In genomic region chr16:2704983-2705275, GRCh38 we compare ENCODE assay signal across 19 cellular contexts. TPM values are rescaled to one million over a fixed set of nuclear protein-coding genes. Genes with fewer than 3 reads are reported as not detected.
DNase-seq lines count a peak whose midpoint lies in the region; ATAC-seq and TF ChIP-seq lines count a peak whose summit lies in the region.
"Had no signal": no experiment of that assay in that cellular context is flagged by ENCODE, and none has a peak within 500 bp of the region (broad histone marks: within the 10 kb centered on the region; RNA-seq: fewer than 3 reads in every experiment).

No MANE protein-coding gene starts in this region.

- TF ChIP-seq RAD21 in IMR-90 (IDR thresholded peaks at IDR 0.05; ENCODE audit: low read length), result no peak

- H2BK20ac ChIP-seq in IMR-90 (ENCODE audit: low read depth, low read length), result no peak overlapping the region

- no peaks in the 10 kb centered on the region for H3K9me3 Mint-ChIP-seq in natural killer cell treated with Interleukin-12 subunit alpha and Interleukin-12 subunit beta and Interleukin-15 and Interleukin-18, amount 100 ng/mL, for 72 hours
- H3K9me3 Mint-ChIP-seq: CD4-positive, CD25-positive, alpha-beta regulatory T cell; CD8-positive, alpha-beta T cell had no signal

- H3K4me1 Mint-ChIP-seq in natural killer cell treated with Interleukin-12 subunit alpha and Interleukin-12 subunit beta and Interleukin-15 and Interleukin-18, amount 100 ng/mL, for 72 hours (ENCODE audit: low read depth in 2 of 2), result no peaks in the 10 kb centered on the region
- H3K4me1 Mint-ChIP-seq: CD4-positive, CD25-positive, alpha-beta regulatory T cell had no signal

- H3K79me1 ChIP-seq in IMR-90 (ENCODE audit: low read depth in 1 of 2, low read length in 2 of 2), result peaks cover 0 to 8% of the 10 kb centered on the region in 2 experiments; a peak in 1 of 4 replicates

- H2AK5ac ChIP-seq in IMR-90 (ENCODE audit: low read depth, low read length), result no peak overlapping the region

- H2BK15ac ChIP-seq in IMR-90 (ENCODE audit: low read depth, low read length), result no peak overlapping the region

- no peak overlapping the region for H3K56ac ChIP-seq in IMR-90 (ENCODE audit: extremely low read depth, insufficient read depth, low read length)

- dilution Hi-C loops in IMR-90 (cut with HindIII; ENCODE audit: low sequenced_read_pairs, unreplicated experiment), result no loop called here

- TF ChIP-seq CTCF in IMR-90 (conservative IDR thresholded peaks at IDR 0.05; ENCODE audit: low read depth, low read length) (no peak), upper lobe of left lung (IDR thresholded peaks at IDR 0.05) (no peak)

- H4K8ac ChIP-seq in IMR-90 (ENCODE audit: low read depth in 2 of 2, low read length in 2 of 2), result no peak overlapping the region

- H3K27ac ChIP-seq in BLaER1, result no peak overlapping the region
- no peak overlapping the region for H3K27ac ChIP-seq in IMR-90 (ENCODE audit: insufficient read depth, low read length)
- no peak overlapping the region for H3K27ac ChIP-seq in upper lobe of left lung
- H3K27ac ChIP-seq: A549, GM23248 had no signal

- no peak overlapping the region for H3K18ac ChIP-seq in IMR-90 (ENCODE audit: low read depth, low read length)

- H3K23ac ChIP-seq in IMR-90 (ENCODE audit: low read depth, low read length), result no peak overlapping the region

- CTCF ChIA-PET in IMR-90 (lab: Yijun Ruan, JAX), result no interaction called here

- no peak overlapping the region for H2AFZ ChIP-seq in IMR-90 (replicated peaks; ENCODE audit: low read length, poor library complexity)
- H2AFZ ChIP-seq: GM23248 had no signal

- intact Hi-C loops in Right ventricle myocardium inferior (cut with DNase I), result no loop called here
- intact Hi-C loops in Right ventricle myocardium superior (cut with DNase I), result no loop called here
- intact Hi-C loops in IMR-90 (cut with micrococcal nuclease), result no loop called here

- no peaks in the 10 kb centered on the region for H3K27me3 ChIP-seq in BLaER1
- no peaks in the 10 kb centered on the region for H3K27me3 ChIP-seq in IMR-90 (ENCODE audit: control insufficient read depth, insufficient read depth, low read length)
- no peaks in the 10 kb centered on the region for H3K27me3 ChIP-seq in upper lobe of left lung
- H3K27me3 ChIP-seq: BE2C had no signal

- no peaks in the 10 kb centered on the region for H3K36me3 Mint-ChIP-seq in natural killer cell treated with Interleukin-12 subunit alpha and Interleukin-12 subunit beta and Interleukin-15 and Interleukin-18, amount 100 ng/mL, for 72 hours

- TF ChIP-seq EP300 in upper lobe of left lung (IDR thresholded peaks at IDR 0.05), result no peak

- no peak for ATAC-seq in Right ventricle myocardium inferior
- ATAC-seq in Right ventricle myocardium superior (ENCODE audit: poor library complexity), result no peak
- ATAC-seq in IMR-90 (ENCODE audit: low read depth), result no peak
- no peak for ATAC-seq in upper lobe of left lung (ENCODE audit: low FRiP score in 2 of 2)
- ATAC-seq in natural killer cell treated with Interleukin-12 subunit alpha and Interleukin-12 subunit beta and Interleukin-15 and Interleukin-18, amount 100 ng/mL, for 72 hours, result no peak
- ATAC-seq: A549; CD8-positive, alpha-beta T cell had no signal

- BruUV-seq in IMR-90 (replicated peaks; lab: Mats Ljungman, UMichigan), result no TSS peak

- H2BK120ac ChIP-seq in IMR-90 (ENCODE audit: low read depth, low read length), result no peak overlapping the region

- 95% methylated on average over 8 of the region's 14 CpGs; no CpG with 5 or more reads in 1 of the 2 experiments for WGBS in IMR-90 (ENCODE audit: extremely low coverage in 2 of 2, insufficient read length in 1 of 2), 2 experiments
- 95 to 100% methylated on average over 4 to 14 of the region's 14 CpGs for WGBS in upper lobe of left lung, 2 donors

- no peak overlapping the region for H3K4me3 ChIP-seq in BLaER1
- H3K4me3 ChIP-seq in IMR-90 (ENCODE audit: insufficient read depth, low read depth, low read length), result no peak overlapping the region
- no peak overlapping the region for H3K4me3 ChIP-seq in upper lobe of left lung
- H3K4me3 ChIP-seq: A549, GM23248 had no signal

- H3K4me2 ChIP-seq in BLaER1, result peak overlapping the region; percentile 97
- no peak overlapping the region for H3K4me2 ChIP-seq in IMR-90 (ENCODE audit: low read depth, low read length)
- H3K4me2 ChIP-seq: A549 had no signal

- H3K36me3 ChIP-seq in BLaER1 (peaks cover 76% of the 10 kb centered on the region), IMR-90 (ENCODE audit: control insufficient read depth, insufficient read depth, low read length) (peaks cover 56% of the 10 kb centered on the region), upper lobe of left lung (peaks cover 33 to 98% (median 87%) of the 10 kb centered on the region in 4 donors)

- TF ChIP-seq POLR2A in IMR-90 (IDR thresholded peaks at IDR 0.05; ENCODE audit: low read depth, low read length) (no peak), upper lobe of left lung (IDR thresholded peaks at IDR 0.05) (no peak)

- H4K91ac ChIP-seq in IMR-90 (ENCODE audit: insufficient read depth, low read depth, low read length), result no peak overlapping the region

- H3K27ac Mint-ChIP-seq in natural killer cell treated with Interleukin-12 subunit alpha and Interleukin-12 subunit beta and Interleukin-15 and Interleukin-18, amount 100 ng/mL, for 72 hours, result no peak overlapping the region
- H3K27ac Mint-ChIP-seq: CD4-positive, CD25-positive, alpha-beta regulatory T cell; CD8-positive, alpha-beta T cell had no signal

- H3K9ac ChIP-seq in BLaER1 (no peak overlapping the region), IMR-90 (ENCODE audit: low read depth, low read length) (no peak overlapping the region)
- H3K9ac ChIP-seq: GM23248 had no signal

- POLR2A ChIA-PET in IMR-90 (lab: Charles Lee; ENCODE audit: unreplicated experiment), result no interaction called here

- peak overlapping the region; percentile 55 for H2AK9ac ChIP-seq in IMR-90 (replicated peaks; ENCODE audit: low read depth, low read length, poor library complexity)

- no peak overlapping the region for H3K4me3 Mint-ChIP-seq in natural killer cell treated with Interleukin-12 subunit alpha and Interleukin-12 subunit beta and Interleukin-15 and Interleukin-18, amount 100 ng/mL, for 72 hours
- H3K4me3 Mint-ChIP-seq: CD4-positive, CD25-positive, alpha-beta regulatory T cell; CD8-positive, alpha-beta T cell had no signal

- no peaks in the 10 kb centered on the region for H3K9me3 ChIP-seq in BLaER1
- no peaks in the 10 kb centered on the region for H3K9me3 ChIP-seq in IMR-90 (ENCODE audit: control insufficient read depth, insufficient read depth, low read length)
- H3K9me3 ChIP-seq in upper lobe of left lung, result no peaks in the 10 kb centered on the region
- H3K9me3 ChIP-seq: A549, BE2C, Caco-2 had no signal

- H3K27me3 Mint-ChIP-seq in natural killer cell treated with Interleukin-12 subunit alpha and Interleukin-12 subunit beta and Interleukin-15 and Interleukin-18, amount 100 ng/mL, for 72 hours, result no peaks in the 10 kb centered on the region
- H3K27me3 Mint-ChIP-seq: CD4-positive, CD25-positive, alpha-beta regulatory T cell had no signal

- H3K14ac ChIP-seq in IMR-90 (replicated peaks; ENCODE audit: low read depth, low read length), result no peak overlapping the region

- H3K4ac ChIP-seq in IMR-90 (ENCODE audit: low read depth, low read length), result no peak overlapping the region

- H4K5ac ChIP-seq in IMR-90 (ENCODE audit: low read depth, low read length), result no peak overlapping the region

- DNase-seq in Right ventricle myocardium inferior (ENCODE audit: missing footprints) (peak; percentile 49), Right ventricle myocardium superior (no peak), IMR-90 (no peak), upper lobe of left lung (no peak)
- DNase-seq in natural killer cell treated with Interleukin-12 subunit alpha and Interleukin-12 subunit beta and Interleukin-15 and Interleukin-18, amount 100 ng/mL, for 72 hours (ENCODE audit: low spot score), result no peak
- DNase-seq: 8988T; ACHN; AML-193; BE2C; Caco-2; CD4-positive, CD25-positive, alpha-beta regulatory T cell; DMS153; DND-41; GM23248; H7; HCEC 1CT had no signal

- in situ Hi-C loops in IMR-90 (cut with MboI; ENCODE audit: low sequenced_read_pairs), result no loop called here

- H4K20me1 ChIP-seq in BLaER1, result peaks cover 99% of the 10 kb centered on the region
- H4K20me1 ChIP-seq in IMR-90 (ENCODE audit: insufficient read depth, low read length), result no peaks in the 10 kb centered on the region; the same call in none of the 2 replicates

- H3K9me1 ChIP-seq in IMR-90 (ENCODE audit: insufficient read depth, low read length), result no peaks in the 10 kb centered on the region; the same call in 1 of the 2 replicates

- no peak overlapping the region for H2BK5ac ChIP-seq in IMR-90 (ENCODE audit: low read depth, low read length, poor library complexity, severe bottlenecking)

- H3K4me1 ChIP-seq in BLaER1, result peaks cover 83% of the 10 kb centered on the region
- H3K4me1 ChIP-seq in IMR-90 (ENCODE audit: control insufficient read depth, insufficient read depth, low read length), result no peaks in the 10 kb centered on the region
- H3K4me1 ChIP-seq in upper lobe of left lung, result no peaks in the 10 kb centered on the region
- H3K4me1 ChIP-seq: A549, BE2C, Caco-2 had no signal

RNA-seq across cellular contexts. Expression of gene PRSS27, which starts 15.1 kb away (rescaled TPM):
- total RNA-seq in Right ventricle myocardium inferior, result 0.30 TPM
- total RNA-seq in Right ventricle myocardium superior, result 0.30 TPM
- under 0.01 TPM in 2 replicates for total RNA-seq in IMR-90 (2012; rRNA removed)
- polyA plus RNA-seq in IMR-90 (2012; rRNA removed), result 0.58 and 0.83 TPM in 2 replicates
- 0.86 and 1.1 TPM in 2 replicates for polyA plus RNA-seq in IMR-90 (2012; cell fraction: cytosol; rRNA removed)
- 2.5 and 3.2 TPM in 2 replicates for polyA plus RNA-seq in IMR-90 (2012; cell fraction: nucleus; rRNA removed; ENCODE audit: low replicate concordance)
- total RNA-seq in upper lobe of left lung, result 1 to 10 TPM in 5 of 6 donors, under 1 TPM in 1; 0.91 to 8.1 (median 1.8) TPM
- total RNA-seq in natural killer cell treated with Interleukin-12 subunit alpha and Interleukin-12 subunit beta and Interleukin-15 and Interleukin-18, amount 100 ng/mL, for 72 hours, result 1 to 10 TPM; 1.1 to 1.4 TPM

RNA-seq across cellular contexts. Expression of gene KCTD5, which starts 22.6 kb away (rescaled TPM):
- total RNA-seq in Right ventricle myocardium inferior, result 10.5 TPM
- 9.8 TPM for total RNA-seq in Right ventricle myocardium superior
- 17.2 and 19.4 TPM in 2 replicates for total RNA-seq in IMR-90 (2012; rRNA removed)
- polyA plus RNA-seq in IMR-90 (2012; rRNA removed), result 38.9 and 56.2 TPM in 2 replicates
- polyA plus RNA-seq in IMR-90 (2012; cell fraction: cytosol; rRNA removed), result 31.6 and 39.2 TPM in 2 replicates
- polyA plus RNA-seq in IMR-90 (2012; cell fraction: nucleus; rRNA removed; ENCODE audit: low replicate concordance), result 21.2 and 23.8 TPM in 2 replicates
- 10 to 100 TPM; 25.7 to 45.5 (median 33.0) TPM for total RNA-seq in upper lobe of left lung
- 10 to 100 TPM; 46.2 to 65.0 TPM for total RNA-seq in natural killer cell treated with Interleukin-12 subunit alpha and Interleukin-12 subunit beta and Interleukin-15 and Interleukin-18, amount 100 ng/mL, for 72 hours

RNA-seq across cellular contexts. Expression of gene SRRM2, which starts 47.5 kb away (rescaled TPM):
- total RNA-seq in Right ventricle myocardium inferior (239 TPM), Right ventricle myocardium superior (243 TPM), IMR-90 (2012; rRNA removed) (20.3 and 21.1 TPM in 2 replicates), upper lobe of left lung (1,000 to 10,000 TPM in 2 of 6 donors, 100 to 1,000 TPM in 4; 317 to 3,815 (median 582) TPM)
- polyA plus RNA-seq in IMR-90 (2012; rRNA removed), result 300 and 301 TPM in 2 replicates
- polyA plus RNA-seq in IMR-90 (2012; cell fraction: cytosol; rRNA removed), result 57.1 and 150 TPM in 2 replicates
- polyA plus RNA-seq in IMR-90 (2012; cell fraction: nucleus; rRNA removed; ENCODE audit: low replicate concordance), result 949 and 1,549 TPM in 2 replicates
- 1,000 to 10,000 TPM in 1 of 2 donors, 100 to 1,000 TPM in 1; 569 to 1,109 TPM for total RNA-seq in natural killer cell treated with Interleukin-12 subunit alpha and Interleukin-12 subunit beta and Interleukin-15 and Interleukin-18, amount 100 ng/mL, for 72 hours

Comparison
In these comparisons a context has a peak if more than half of its experiments do, and no peak if none do; other contexts are left out.
1. RNA of gene SRRM2, which starts 47.5 kb away (total RNA-seq): 569 to 1,109 TPM in natural killer cell treated with Interleukin-12 subunit alpha and Interleukin-12 subunit beta and Interleukin-15 and Interleukin-18, amount 100 ng/mL, for 72 hours, 317 to 3,815 TPM in upper lobe of left lung, 243 TPM in Right ventricle myocardium superior (single experiment) and 239 TPM in Right ventricle myocardium inferior (single experiment); 20.3 to 21.1 TPM in IMR-90; every median in the first group is over 10 times any median in the second.